In the genomic region with DNA sequence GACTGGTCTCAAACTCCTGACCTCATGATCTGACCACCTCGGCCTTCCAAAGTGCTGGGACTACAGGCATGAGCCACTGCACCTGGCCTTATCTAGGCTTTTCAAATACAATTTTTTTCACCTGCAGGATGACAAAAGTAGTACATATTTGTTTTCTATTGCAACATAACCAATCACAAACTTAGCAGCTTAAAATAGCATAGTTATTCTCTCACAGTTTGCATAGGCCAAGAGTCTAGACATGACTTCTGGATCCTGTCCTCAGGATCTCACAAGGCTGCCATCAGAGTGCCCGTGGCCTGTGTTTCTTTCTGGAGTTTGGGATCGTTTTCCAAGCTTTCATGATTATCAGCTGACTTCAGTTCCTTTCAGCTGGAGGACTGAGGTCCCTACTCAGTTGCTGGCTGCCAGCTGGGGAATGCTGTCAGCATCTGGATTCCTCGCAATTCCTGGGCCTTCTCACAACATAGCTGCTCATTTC, we compare ENCODE assay signal across 27 cellular contexts.
DNase-seq lines count a peak whose midpoint lies in the region; ATAC-seq and TF ChIP-seq lines count a peak whose summit lies in the region.
"Had no signal": no experiment of that assay in that cellular context is flagged by ENCODE, and none has a peak within 500 bp of the region (broad histone marks: within the 10 kb centered on the region; RNA-seq: fewer than 3 reads in every experiment).

No MANE protein-coding gene starts in this region.

- H3K9me2 ChIP-seq in PC-3 (replicated peaks; ENCODE audit: low read length), result no peaks in the 10 kb centered on the region

- H3K9ac ChIP-seq in PC-3 (ENCODE audit: low read length) (no peak overlapping the region), smooth muscle cell (ENCODE audit: low read depth) (no peak overlapping the region)

- H3K4me1 ChIP-seq in PC-3 (ENCODE audit: insufficient read depth, low read length), result no peaks in the 10 kb centered on the region; the same call in 1 of the 2 replicates
- H3K4me1 ChIP-seq in left lung, result no peaks in the 10 kb centered on the region
- H3K4me1 ChIP-seq in smooth muscle cell (ENCODE audit: low read depth), result no peaks in the 10 kb centered on the region
- H3K4me1 ChIP-seq in esophagus squamous epithelium, result no peaks in the 10 kb centered on the region
- H3K4me1 ChIP-seq: gastroesophageal sphincter, psoas muscle, transverse colon had no signal

- DNase-seq in PC-3, result peak; percentile 42
- peak; percentile 31 for DNase-seq in fibroblast of mammary gland (ENCODE audit: low read depth)
- DNase-seq in left lung, result no peak
- no peak for DNase-seq in smooth muscle cell (lab: John Stamatoyannopoulos, UW; ENCODE audit: unreplicated experiment)
- no peak for DNase-seq in esophagus squamous epithelium (lab: John Stamatoyannopoulos, UW)
- no peak for DNase-seq in H4 (ENCODE audit: low spot score)
- DNase-seq: activated CD8-positive, alpha-beta memory T cell treated with anti-CD3 and anti-CD28 coated beads, Interleukin-2, amount 10 ng/mL, durations not matched to agents 7 days and 5 days; activated gamma-delta T cell treated with Interleukin-2 at 50 U/mL for 16 hours; activated T-cell treated with anti-CD3 and anti-CD28 coated beads, Interleukin-2, amount 50 U/mL, for 4 hours; central memory CD4-positive, alpha-beta T cell; DMS53; effector memory CD8-positive, alpha-beta T cell; erythroblast; H7; hippocampal formation; midbrain; naive thymus-derived CD4-positive, alpha-beta T cell; NCI-H146; NCI-H774; psoas muscle; RPMI8226; transverse colon had no signal

- no peaks in the 10 kb centered on the region for H3K9me3 ChIP-seq in PC-3 (ENCODE audit: low read length)
- H3K9me3 ChIP-seq in left lung, result no peaks in the 10 kb centered on the region
- H3K9me3 ChIP-seq in smooth muscle cell (replicated peaks; ENCODE audit: low read depth), result no peaks in the 10 kb centered on the region
- no peaks in the 10 kb centered on the region for H3K9me3 ChIP-seq in esophagus squamous epithelium
- H3K9me3 ChIP-seq: Caco-2, psoas muscle, transverse colon had no signal

- no peaks in the 10 kb centered on the region for H3F3A ChIP-seq in PC-3 (ENCODE audit: low read length, unreplicated experiment)
- peaks cover 15% of the 10 kb centered on the region for H3F3A ChIP-seq in smooth muscle cell (ENCODE audit: low read depth)

- H4K20me1 ChIP-seq in PC-3 (ENCODE audit: low read length), result no peaks in the 10 kb centered on the region
- no peaks in the 10 kb centered on the region for H4K20me1 ChIP-seq in smooth muscle cell (ENCODE audit: low read depth)

- H3K27ac ChIP-seq in PC-3 (ENCODE audit: low read length) (no peak overlapping the region), left lung (no peak overlapping the region), smooth muscle cell (ENCODE audit: low read depth) (peak overlapping the region; percentile 58), esophagus squamous epithelium (no peak overlapping the region)
- H3K27ac ChIP-seq: C4-2B, gastroesophageal sphincter, psoas muscle, transverse colon had no signal

- H3K79me2 ChIP-seq in PC-3 (ENCODE audit: low read length), result no peaks in the 10 kb centered on the region
- no peaks in the 10 kb centered on the region for H3K79me2 ChIP-seq in smooth muscle cell (ENCODE audit: low read depth)

- CTCF ChIA-PET in PC-3 (lab: Charles Lee), result no interaction called here

- no peak overlapping the region for H3K4me2 ChIP-seq in PC-3 (ENCODE audit: low read length)
- H3K4me2 ChIP-seq in smooth muscle cell, result no peak overlapping the region

- ATAC-seq in PC-3 (no peak), left lung (peak; percentile 44), HG03175 (IDR thresholded peaks at IDR 0.05; ENCODE audit: unreplicated experiment) (no peak)
- ATAC-seq: activated CD8-positive, alpha-beta memory T cell treated with anti-CD3 and anti-CD28 coated beads, Interleukin-2, amount 10 ng/mL, durations not matched to agents 7 days and 5 days; activated T-cell treated with anti-CD3 and anti-CD28 coated beads, Interleukin-2, amount 50 U/mL, for 4 hours; effector memory CD8-positive, alpha-beta T cell; gastroesophageal sphincter; naive thymus-derived CD4-positive, alpha-beta T cell; psoas muscle; stimulated activated effector memory CD8-positive, alpha-beta T cell treated with anti-CD3 and anti-CD28 coated beads, Interleukin-12 subunit alpha, Interleukin-12 subunit beta, amount 100 ng/mL, for 72 hours had no signal

- BruUV-seq in PC-3 (replicated peaks; lab: Mats Ljungman, UMichigan), result no TSS peak

- H3K4me3 ChIP-seq in PC-3 (ENCODE audit: low read length) (no peak overlapping the region), fibroblast of mammary gland (ENCODE audit: control insufficient read depth, low read depth, low read length) (no peak overlapping the region), left lung (no peak overlapping the region), smooth muscle cell (no peak overlapping the region), esophagus squamous epithelium (no peak overlapping the region)
- H3K4me3 ChIP-seq: gastroesophageal sphincter, psoas muscle, transverse colon had no signal

- H3K36me3 ChIP-seq in PC-3 (ENCODE audit: low read depth, low read length) (no peaks in the 10 kb centered on the region), left lung (no peaks in the 10 kb centered on the region), smooth muscle cell (ENCODE audit: low read depth) (no peaks in the 10 kb centered on the region), esophagus squamous epithelium (no peaks in the 10 kb centered on the region)
- H3K36me3 ChIP-seq: gastroesophageal sphincter, transverse colon had no signal

- intact Hi-C loops in PC-3 (cut with micrococcal nuclease), result no loop called here
- intact Hi-C loops in left lung (cut with DNase I), result no loop called here
- intact Hi-C loops in esophagus squamous epithelium (cut with DNase I), result no loop called here

- POLR2A ChIA-PET in PC-3 (lab: Charles Lee; ENCODE audit: unreplicated experiment), result no interaction called here

- 33% methylated on average over 4 of the region's 4 CpGs for WGBS in smooth muscle cell (ENCODE audit: low lambda C conversion rate)
- 62 to 63% methylated on average over 3 to 4 of the region's 4 CpGs for WGBS in esophagus squamous epithelium, 2 donors

- no peak for TF ChIP-seq POLR2A in esophagus squamous epithelium (IDR thresholded peaks at IDR 0.05)

- TF ChIP-seq CTCF in PC-3 (conservative IDR thresholded peaks at IDR 0.05; ENCODE audit: low read depth, low read length) (no peak), fibroblast of mammary gland (conservative IDR thresholded peaks at IDR 0.05; ENCODE audit: control insufficient read depth, insufficient read depth, low read depth, low read length) (no peak), left lung (IDR thresholded peaks at IDR 0.05) (no peak), smooth muscle cell (IDR thresholded peaks at IDR 0.05; ENCODE audit: borderline replicate concordance, insufficient read depth, poor library complexity, severe bottlenecking) (no peak), esophagus squamous epithelium (IDR thresholded peaks at IDR 0.05) (no peak)

- H2AFZ ChIP-seq in PC-3 (ENCODE audit: low read length), result no peak overlapping the region
- no peak overlapping the region for H2AFZ ChIP-seq in smooth muscle cell (ENCODE audit: low read depth)

- H3K27me3 ChIP-seq in PC-3 (ENCODE audit: low read length), result no peaks in the 10 kb centered on the region
- H3K27me3 ChIP-seq in left lung, result no peaks in the 10 kb centered on the region
- no peaks in the 10 kb centered on the region for H3K27me3 ChIP-seq in smooth muscle cell (ENCODE audit: low read depth)
- no peaks in the 10 kb centered on the region for H3K27me3 ChIP-seq in esophagus squamous epithelium
- H3K27me3 ChIP-seq: gastroesophageal sphincter, transverse colon had no signal

Comparison
In these comparisons a context has a peak if more than half of its experiments do, and no peak if none do; other contexts are left out.
1. DNase-seq: peak in PC-3 (single experiment) and fibroblast of mammary gland (single experiment); none in left lung (0 of 2), smooth muscle cell (single experiment), esophagus squamous epithelium (single experiment) and H4 (single experiment).